Comparison of ENCODE assay signal across 11 cellular contexts in the genomic region with DNA sequence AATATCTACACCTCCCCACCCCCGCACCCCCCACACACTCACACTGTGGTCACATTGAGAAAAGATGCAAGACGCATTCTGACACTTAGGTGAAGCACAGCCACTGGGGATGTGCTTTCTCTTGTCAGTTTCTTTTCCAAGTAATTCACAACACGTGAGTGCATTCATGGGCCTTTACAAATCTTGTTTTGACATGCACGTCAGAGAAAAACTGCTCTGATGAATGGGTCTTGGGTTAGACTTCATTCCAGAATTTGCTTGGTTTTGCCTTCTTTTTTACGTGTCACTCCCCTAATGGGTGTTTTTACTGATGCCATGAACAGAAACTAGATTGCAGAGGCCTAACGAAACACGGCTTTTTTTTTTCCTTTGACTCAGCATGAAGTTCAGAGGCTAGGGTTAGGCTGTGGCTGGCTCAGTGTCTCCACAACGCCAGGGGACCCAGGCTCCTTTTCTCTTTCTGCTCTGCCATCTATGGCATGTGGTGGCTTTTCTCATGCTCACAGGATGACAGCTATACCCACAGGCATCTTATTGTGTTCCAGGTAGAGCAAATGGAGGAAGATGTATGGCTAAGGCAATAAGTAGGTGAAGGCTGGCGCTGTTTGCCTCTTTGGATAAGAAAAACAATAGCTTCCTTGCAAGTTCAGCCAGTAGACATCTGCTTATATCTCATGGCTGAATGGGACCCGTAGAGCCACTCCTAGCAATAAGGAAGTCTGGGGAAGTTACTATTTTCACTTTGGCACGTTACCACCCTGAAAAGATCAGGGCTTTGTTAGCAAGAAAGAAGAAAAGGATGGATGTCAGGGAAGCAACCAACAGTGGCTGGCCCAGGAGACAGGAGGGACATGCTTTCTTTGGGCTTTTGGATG.
DNase-seq lines count a peak whose midpoint lies in the region; ATAC-seq and TF ChIP-seq lines count a peak whose summit lies in the region.
"Had no signal": no experiment of that assay in that cellular context is flagged by ENCODE, and none has a peak within 500 bp of the region (broad histone marks: within the 10 kb centered on the region; RNA-seq: fewer than 3 reads in every experiment).

No MANE protein-coding gene starts in this region.

- H3K27me3 Mint-ChIP-seq in endothelial cell (ENCODE audit: unreplicated experiment) = peaks cover 3% of the 10 kb centered on the region

- peak; percentile 58 for ATAC-seq in HG02678 (IDR thresholded peaks at IDR 0.05; ENCODE audit: unreplicated experiment)
- ATAC-seq: PC-3 had no signal

- peaks cover 10% of the 10 kb centered on the region for H3K36me3 Mint-ChIP-seq in endothelial cell (ENCODE audit: low read depth, unreplicated experiment)

- H3K9me3 Mint-ChIP-seq in endothelial cell (ENCODE audit: unreplicated experiment) = peaks cover 28% of the 10 kb centered on the region

- no peak overlapping the region for H3K27ac Mint-ChIP-seq in endothelial cell (ENCODE audit: unreplicated experiment)

- no peaks in the 10 kb centered on the region for H3K4me1 Mint-ChIP-seq in endothelial cell (ENCODE audit: unreplicated experiment)

- DNase-seq in stimulated activated CD4-positive, alpha-beta T cell treated with anti-CD3 and anti-CD28 coated beads, Interleukin-4, amount 100 ng/mL, for 1 hour = peak; percentile 11
- DNase-seq in stimulated activated CD4-positive, alpha-beta T cell treated with anti-CD3 and anti-CD28 coated beads, Interleukin-12 subunit alpha, Interleukin-12 subunit beta, amount 100 ng/mL, for 4 hours = no peak
- DNase-seq in RPMI8226 = peak; percentile 2
- no peak for DNase-seq in kidney glomerular epithelial cell (lab: John Stamatoyannopoulos, UW)
- DNase-seq in endothelial cell (ENCODE audit: low spot score) = no peak
- no peak for DNase-seq in cerebellum (ENCODE audit: low spot score)
- no peak for DNase-seq in SK-N-DZ (ENCODE audit: low spot score)
- DNase-seq: KBM-7, PC-3, testis had no signal

- no peak for TF ChIP-seq CTCF in endothelial cell (IDR thresholded peaks at IDR 0.05; ENCODE audit: unreplicated experiment)

- H3K4me3 Mint-ChIP-seq in endothelial cell (ENCODE audit: unreplicated experiment) = no peak overlapping the region

Comparison
In these comparisons a context has a peak if more than half of its experiments do, and no peak if none do; other contexts are left out.
1. DNase-seq: peak in stimulated activated CD4-positive, alpha-beta T cell treated with anti-CD3 and anti-CD28 coated beads, Interleukin-4, amount 100 ng/mL, for 1 hour (single experiment) and RPMI8226 (single experiment); none in stimulated activated CD4-positive, alpha-beta T cell treated with anti-CD3 and anti-CD28 coated beads, Interleukin-12 subunit alpha, Interleukin-12 subunit beta, amount 100 ng/mL, for 4 hours (single experiment), kidney glomerular epithelial cell (single experiment), endothelial cell (single experiment), cerebellum (single experiment) and SK-N-DZ (single experiment).